ENCODE assay signal across 1 cellular context in genomic region chr5:126883801-126884200, GRCh38.
TF ChIP-seq lines count a peak whose summit lies in the region.

No MANE protein-coding gene starts in this region.

TF ChIP-seq in SK-N-SH, 30 proteins besides CTCF, POLR2A, EP300 and RAD21 (continued from another document):
- TF ChIP-seq EZH2phosphoT487 (IDR thresholded peaks at IDR 0.05; ENCODE audit: borderline replicate concordance, low read depth) (no peak), NRF1 (IDR thresholded peaks at IDR 0.05; ENCODE audit: low read depth, low read length) (no peak), FOXM1 (IDR thresholded peaks at IDR 0.05; ENCODE audit: low read depth) (no peak), TEAD4 (IDR thresholded peaks at IDR 0.05; ENCODE audit: borderline replicate concordance, insufficient read depth) (no peak)
